In the genomic region with DNA sequence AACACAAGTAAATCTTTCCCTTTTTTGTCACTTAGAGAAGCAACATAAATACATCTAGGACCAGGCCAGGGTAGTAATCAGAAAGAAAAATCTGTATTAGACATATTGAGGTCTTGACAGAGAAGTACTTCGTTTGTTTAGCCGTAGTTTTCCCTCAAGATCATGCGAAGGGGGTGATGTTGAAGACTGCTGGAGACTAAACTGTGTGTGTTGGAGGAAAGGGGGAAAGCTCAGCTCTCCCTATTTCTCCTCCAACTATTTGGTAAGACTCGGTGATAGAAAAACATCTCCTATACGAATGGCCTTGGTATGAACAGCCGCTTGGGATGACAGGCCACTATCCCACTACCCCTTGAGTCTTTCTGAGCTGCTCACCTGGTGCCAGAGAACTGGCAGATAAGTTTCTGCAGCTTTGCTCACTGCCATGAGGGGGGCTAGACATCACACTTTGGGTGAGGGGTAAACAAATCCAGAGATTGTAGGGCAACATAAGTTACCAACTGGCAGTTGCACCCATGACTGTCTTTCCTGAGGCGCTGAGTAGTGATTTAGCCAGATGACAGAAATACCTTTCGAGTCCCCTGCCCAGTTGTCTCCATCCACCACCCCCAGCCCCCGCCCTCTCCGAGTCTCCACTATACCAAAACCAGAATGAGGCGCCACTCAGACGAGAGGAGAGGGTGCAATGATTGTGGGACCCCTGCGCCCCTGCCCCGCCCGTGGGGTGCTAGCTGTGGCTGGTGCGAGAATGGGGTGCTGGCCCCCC, we compare ENCODE assay signal across 8 cellular contexts. TPM values are rescaled to one million over a fixed set of nuclear protein-coding genes. Genes with fewer than 3 reads are reported as not detected.
DNase-seq lines count a peak whose midpoint lies in the region; ATAC-seq and TF ChIP-seq lines count a peak whose summit lies in the region.

No MANE protein-coding gene starts in this region.

- H3K27me3 Mint-ChIP-seq in activated naive CD8-positive, alpha-beta T cell treated with anti-CD3 and anti-CD28 coated beads, Interleukin-2, amount 10 ng/mL, durations not matched to agents 7 days and 5 days, result peaks cover 7% of the 10 kb centered on the region

- intact Hi-C loops in left lung (cut with DNase I) (loop anchor here in 1 of 2 donors (5.0 kb wide), 1 partner anchor 47 kb away; no protein-coding TSS in a partner anchor), tibial artery (cut with DNase I; ENCODE audit: low total_unique reads) (loop anchor here (5.0 to 10.0 kb wide), 2 partner anchors 55 to 132 kb away; no protein-coding TSS in a partner anchor)

- H3K9me3 ChIP-seq in left lung (no peaks in the 10 kb centered on the region), tibial artery (no peaks in the 10 kb centered on the region)

- TF ChIP-seq CTCF in left lung (IDR thresholded peaks at IDR 0.05) (no peak), tibial artery (IDR thresholded peaks at IDR 0.05) (no peak)

- peak overlapping the region; percentile 88 for H3K27ac Mint-ChIP-seq in activated naive CD8-positive, alpha-beta T cell treated with anti-CD3 and anti-CD28 coated beads, Interleukin-2, amount 10 ng/mL, durations not matched to agents 7 days and 5 days

- H3K4me3 ChIP-seq in left lung (peak overlapping the region; percentile 56 to 73), tibial artery (peak overlapping the region; percentile 75 to 88)

- peaks cover 0 to 17% of the 10 kb centered on the region in 2 donors for H3K36me3 ChIP-seq in left lung
- peaks cover 3 to 10% (median 6%) of the 10 kb centered on the region in 3 donors for H3K36me3 ChIP-seq in tibial artery

- no peak for ATAC-seq in activated naive CD8-positive, alpha-beta T cell treated with anti-CD3 and anti-CD28 coated beads, Interleukin-2, amount 10 ng/mL, durations not matched to agents 7 days and 5 days (ENCODE audit: low read depth)
- ATAC-seq in left lung (no peak), HG03095 (IDR thresholded peaks at IDR 0.05; ENCODE audit: unreplicated experiment) (no peak), GM18858 (IDR thresholded peaks at IDR 0.05; ENCODE audit: unreplicated experiment) (no peak), HG03469 (IDR thresholded peaks at IDR 0.05; ENCODE audit: unreplicated experiment) (no peak)

- H3K27ac ChIP-seq in left lung, result peak overlapping the region; percentile 86 to 97
- H3K27ac ChIP-seq in tibial artery, result peak overlapping the region; percentile 78 to 88

- no peaks in the 10 kb centered on the region for H3K27me3 ChIP-seq in left lung
- H3K27me3 ChIP-seq in tibial artery, result no peaks in the 10 kb centered on the region

- peak; percentile 28 for DNase-seq in activated gamma-delta T cell treated with Interleukin-2 at 50 U/mL for 16 hours
- no peak for DNase-seq in activated gamma-delta T cell (lab: John Stamatoyannopoulos, UW)
- no peak for DNase-seq in activated naive CD8-positive, alpha-beta T cell treated with anti-CD3 and anti-CD28 coated beads, Interleukin-2, amount 10 ng/mL, durations not matched to agents 7 days and 5 days
- no peak for DNase-seq in left lung
- no peak for DNase-seq in tibial artery

- H3K4me1 ChIP-seq in left lung, result peaks cover 8 to 51% of the 10 kb centered on the region in 2 donors
- peaks cover 0 to 31% (median 20%) of the 10 kb centered on the region in 4 donors for H3K4me1 ChIP-seq in tibial artery

- POLR2A ChIA-PET in activated naive CD8-positive, alpha-beta T cell treated with anti-CD3 and anti-CD28 coated beads, Interleukin-2, amount 10 ng/mL, durations not matched to agents 7 days and 5 days (lab: Charles Lee), result interaction anchor here (0.5 to 4.9 kb wide), 39 partner anchors 10 to 403 kb away, joined by 3 to 108 read pairs (median 4); a partner anchor contains a TSS

- peak overlapping the region; percentile 95 for H3K4me3 Mint-ChIP-seq in activated naive CD8-positive, alpha-beta T cell treated with anti-CD3 and anti-CD28 coated beads, Interleukin-2, amount 10 ng/mL, durations not matched to agents 7 days and 5 days

- no peaks in the 10 kb centered on the region for H3K9me3 Mint-ChIP-seq in activated naive CD8-positive, alpha-beta T cell treated with anti-CD3 and anti-CD28 coated beads, Interleukin-2, amount 10 ng/mL, durations not matched to agents 7 days and 5 days

- H3K4me1 Mint-ChIP-seq in activated naive CD8-positive, alpha-beta T cell treated with anti-CD3 and anti-CD28 coated beads, Interleukin-2, amount 10 ng/mL, durations not matched to agents 7 days and 5 days, result peaks cover 48% of the 10 kb centered on the region

- H3K36me3 Mint-ChIP-seq in activated naive CD8-positive, alpha-beta T cell treated with anti-CD3 and anti-CD28 coated beads, Interleukin-2, amount 10 ng/mL, durations not matched to agents 7 days and 5 days, result peaks cover 12% of the 10 kb centered on the region

RNA-seq across cellular contexts. Expression of a gene that starts 0.7 kb away (rescaled TPM):
- 10 to 100 TPM; 65.5 to 72.1 TPM for total RNA-seq in activated naive CD8-positive, alpha-beta T cell treated with anti-CD3 and anti-CD28 coated beads, Interleukin-2, amount 10 ng/mL, durations not matched to agents 7 days and 5 days
- total RNA-seq in left lung, result 1 to 10 TPM; 6.3 to 9.4 TPM

RNA-seq across cellular contexts. Expression of a gene that starts 17.9 kb away (rescaled TPM):
- total RNA-seq in activated naive CD8-positive, alpha-beta T cell treated with anti-CD3 and anti-CD28 coated beads, Interleukin-2, amount 10 ng/mL, durations not matched to agents 7 days and 5 days, result 10 to 100 TPM; 49.4 to 50.1 TPM
- 10 to 100 TPM; 18.2 to 33.8 TPM for total RNA-seq in left lung

RNA-seq across cellular contexts. Expression of a gene that starts 23.3 kb away (rescaled TPM):
- total RNA-seq in activated naive CD8-positive, alpha-beta T cell treated with anti-CD3 and anti-CD28 coated beads, Interleukin-2, amount 10 ng/mL, durations not matched to agents 7 days and 5 days, result 100 to 1,000 TPM; 169 to 170 TPM
- total RNA-seq in left lung, result 100 to 1,000 TPM; 135 to 141 TPM

RNA-seq across cellular contexts. Expression of a gene that starts 24.1 kb away (rescaled TPM):
- total RNA-seq in activated naive CD8-positive, alpha-beta T cell treated with anti-CD3 and anti-CD28 coated beads, Interleukin-2, amount 10 ng/mL, durations not matched to agents 7 days and 5 days, result 100 to 1,000 TPM; 147 to 157 TPM
- total RNA-seq in left lung, result 10 to 100 TPM; 23.1 to 29.4 TPM

RNA-seq across cellular contexts. Expression of a gene that starts 25.0 kb away (rescaled TPM):
- total RNA-seq in activated naive CD8-positive, alpha-beta T cell treated with anti-CD3 and anti-CD28 coated beads, Interleukin-2, amount 10 ng/mL, durations not matched to agents 7 days and 5 days, result 100 to 1,000 TPM; 152 to 158 TPM
- 1 to 10 TPM; 1.4 to 1.6 TPM for total RNA-seq in left lung

Comparison
In these comparisons a context has a peak if more than half of its experiments do, and no peak if none do; other contexts are left out.
1. RNA of a gene that starts 0.7 kb away (total RNA-seq): 65.5 to 72.1 TPM in activated naive CD8-positive, alpha-beta T cell treated with anti-CD3 and anti-CD28 coated beads, Interleukin-2, amount 10 ng/mL, durations not matched to agents 7 days and 5 days; 6.3 to 9.4 TPM in left lung; every median in the first group is over 4 times any median in the second.